In genomic region chr10:65548046-65548445, GRCh38 we compare ENCODE assay signal across 18 cellular contexts.
DNase-seq lines count a peak whose midpoint lies in the region; ATAC-seq, FAIRE-seq and TF ChIP-seq lines count a peak whose summit lies in the region.
"Had no signal": no experiment of that assay in that cellular context is flagged by ENCODE, and none has a peak within 500 bp of the region (broad histone marks: within the 10 kb centered on the region; RNA-seq: fewer than 3 reads in every experiment).

No MANE protein-coding gene starts in this region.

- intact Hi-C loops in OCI-LY7 (cut with micrococcal nuclease; ENCODE audit: unreplicated experiment), result no loop called here

- no peak overlapping the region for H2AFZ ChIP-seq in OCI-LY7 (ENCODE audit: low read length)

- peaks cover 10% of the 10 kb centered on the region for H3K9me3 Mint-ChIP-seq in chondrocyte (ENCODE audit: low read depth)
- no peaks in the 10 kb centered on the region for H3K9me3 Mint-ChIP-seq in osteocyte (ENCODE audit: unreplicated experiment)

- H3K4me3 Mint-ChIP-seq in chondrocyte (ENCODE audit: unreplicated experiment) (no peak overlapping the region), osteocyte (ENCODE audit: unreplicated experiment) (no peak overlapping the region)
- H3K4me3 Mint-ChIP-seq: B cell; CD4-positive, alpha-beta T cell had no signal

- no peaks in the 10 kb centered on the region for H3K36me3 ChIP-seq in SJCRH30
- no peaks in the 10 kb centered on the region for H3K36me3 ChIP-seq in OCI-LY7 (ENCODE audit: insufficient read depth, low read length)
- H3K36me3 ChIP-seq: HAP-1 had no signal

- H3K27me3 ChIP-seq in SJCRH30, result no peaks in the 10 kb centered on the region

- peak; percentile 63 to 82 for DNase-seq in SJCRH30
- DNase-seq in chondrocyte (ENCODE audit: low spot score), result no peak
- no peak for DNase-seq in osteocyte (ENCODE audit: extremely low spot score, unreplicated experiment)
- no peak for DNase-seq in urothelium cell line (ENCODE audit: low spot score)
- no peak for DNase-seq in OCI-LY7 (ENCODE audit: low spot score)
- DNase-seq: C1 segment of cervical spinal cord; Calu3; CD4-positive, alpha-beta T cell; DMS 273 treated with DMSO at 0.1 percent for 48 hours; GOT3 had no signal

- H3K79me2 ChIP-seq in OCI-LY7 (ENCODE audit: insufficient read depth, low read depth, low read length), result no peaks in the 10 kb centered on the region

- H3K9me3 ChIP-seq in SJCRH30 (replicated peaks), result no peaks in the 10 kb centered on the region
- no peaks in the 10 kb centered on the region for H3K9me3 ChIP-seq in OCI-LY7 (ENCODE audit: low read length)
- H3K9me3 ChIP-seq: HAP-1 had no signal

- TF ChIP-seq CTCF in chondrocyte (IDR thresholded peaks at IDR 0.05), result peak; percentile 16
- TF ChIP-seq CTCF in osteocyte (IDR thresholded peaks at IDR 0.05), result no peak
- no peak for TF ChIP-seq CTCF in OCI-LY7 (conservative IDR thresholded peaks at IDR 0.05; ENCODE audit: low read length)

- ATAC-seq in HG02642 (IDR thresholded peaks at IDR 0.05; ENCODE audit: poor library complexity, unreplicated experiment) (no peak), HG02623 (IDR thresholded peaks at IDR 0.05; ENCODE audit: unreplicated experiment) (no peak)
- ATAC-seq: GM12878 had no signal

- H3K36me3 Mint-ChIP-seq in chondrocyte (ENCODE audit: low read depth), result no peaks in the 10 kb centered on the region
- H3K36me3 Mint-ChIP-seq in osteocyte (ENCODE audit: unreplicated experiment), result peaks cover 2% of the 10 kb centered on the region

- peaks cover 16% of the 10 kb centered on the region for H3K4me1 ChIP-seq in SJCRH30
- H3K4me1 ChIP-seq in OCI-LY7 (ENCODE audit: insufficient read depth, low read length, poor library complexity, severe bottlenecking), result no peaks in the 10 kb centered on the region
- H3K4me1 ChIP-seq: HAP-1 had no signal

- no peaks in the 10 kb centered on the region for H4K20me1 ChIP-seq in OCI-LY7 (ENCODE audit: insufficient read depth, low read length)

- CTCF ChIA-PET in OCI-LY7 (lab: Charles Lee; ENCODE audit: unreplicated experiment), result no interaction called here

- no peaks in the 10 kb centered on the region for H3K9me2 ChIP-seq in OCI-LY7 (ENCODE audit: insufficient read depth, low read length)

- BruUV-seq in OCI-LY7 (replicated peaks; lab: Mats Ljungman, UMichigan), result no TSS peak

- H3K27ac Mint-ChIP-seq in chondrocyte (ENCODE audit: unreplicated experiment), result peak overlapping the region; percentile 30
- H3K27ac Mint-ChIP-seq in osteocyte (ENCODE audit: unreplicated experiment), result peak overlapping the region; percentile 27
- H3K27ac Mint-ChIP-seq: B cell; CD4-positive, alpha-beta T cell had no signal

- no peak overlapping the region for H3K4me2 ChIP-seq in OCI-LY7 (ENCODE audit: low read length)

- POLR2A ChIA-PET in OCI-LY7 (lab: Charles Lee), result interaction anchor here (0.7 kb wide), 2 partner anchors 13 to 1061 kb away, joined by 3 to 5 read pairs; no protein-coding TSS in a partner anchor

- H3K27me3 Mint-ChIP-seq in chondrocyte (ENCODE audit: low read depth), result no peaks in the 10 kb centered on the region
- H3K27me3 Mint-ChIP-seq in osteocyte (ENCODE audit: unreplicated experiment), result peaks cover 5% of the 10 kb centered on the region
- H3K27me3 Mint-ChIP-seq: B cell; CD4-positive, alpha-beta T cell had no signal

- peaks cover 49% of the 10 kb centered on the region for H3K4me1 Mint-ChIP-seq in chondrocyte (ENCODE audit: low read depth)
- peaks cover 28% of the 10 kb centered on the region for H3K4me1 Mint-ChIP-seq in osteocyte (ENCODE audit: unreplicated experiment)
- H3K4me1 Mint-ChIP-seq: B cell had no signal

- H3K4me3 ChIP-seq in SJCRH30 (no peak overlapping the region), OCI-LY7 (ENCODE audit: low read depth, low read length, poor library complexity, severe bottlenecking) (no peak overlapping the region)
- H3K4me3 ChIP-seq: GM12878, HAP-1 had no signal

- peak; percentile 17 for FAIRE-seq in urothelium cell line (lab: Jason Lieb, UNC)
- FAIRE-seq: A204.1, GM12878, GM18507 had no signal

- H3K27ac ChIP-seq in SJCRH30, result peak overlapping the region; percentile 60
- no peak overlapping the region for H3K27ac ChIP-seq in OCI-LY7 (ENCODE audit: low read depth, low read length, poor library complexity, severe bottlenecking)
- H3K27ac ChIP-seq: HL-60 had no signal

Comparison
In these comparisons a context has a peak if more than half of its experiments do, and no peak if none do; other contexts are left out.
1. DNase-seq: peak in SJCRH30 (2 of 2); none in chondrocyte (single experiment), osteocyte (single experiment), urothelium cell line (single experiment) and OCI-LY7 (single experiment).